In the genomic region with DNA sequence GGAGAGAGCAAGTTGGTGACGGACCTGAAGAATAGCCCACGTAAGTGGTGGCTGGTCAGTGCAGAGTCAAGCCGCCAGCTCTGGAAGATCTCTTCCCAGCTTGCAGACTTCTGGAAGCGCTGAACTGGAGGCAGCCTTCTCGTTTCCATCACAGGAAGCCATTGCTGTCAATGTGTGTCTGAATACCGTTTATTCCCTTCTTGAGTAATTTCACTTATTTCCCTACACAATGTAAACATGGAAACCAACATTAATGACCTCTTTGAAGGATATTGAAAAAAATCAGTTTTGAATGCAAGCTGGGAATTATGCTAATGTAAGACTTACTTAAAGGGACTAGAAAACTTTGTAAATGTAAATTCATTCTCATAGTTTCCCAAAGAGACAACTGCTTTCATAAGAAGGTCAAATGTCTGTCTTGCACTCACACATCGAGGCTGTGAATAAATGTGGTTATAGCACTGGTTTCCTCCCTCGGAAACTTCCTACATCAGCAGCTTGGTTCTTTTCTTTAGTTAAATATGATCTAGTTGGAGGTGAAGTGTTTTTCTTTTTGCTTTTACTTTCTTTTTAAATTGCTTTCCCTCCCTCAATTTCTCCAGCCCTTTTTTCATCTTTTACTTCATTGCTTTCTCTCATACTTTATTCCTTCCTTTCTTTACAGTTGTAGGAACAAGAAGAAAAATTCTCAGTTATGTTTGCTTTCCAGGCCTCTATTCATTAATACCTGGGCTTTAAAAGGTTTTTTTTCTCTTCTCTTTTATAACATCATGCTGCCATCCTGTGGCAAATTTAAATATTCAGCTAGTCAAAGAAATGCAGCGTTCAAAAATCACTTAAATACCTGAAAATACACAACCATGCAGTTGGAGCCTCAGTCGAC, we compare ENCODE assay signal across 7 cellular contexts.
DNase-seq lines count a peak whose midpoint lies in the region; ATAC-seq and TF ChIP-seq lines count a peak whose summit lies in the region.

No MANE protein-coding gene starts in this region.

- no peaks in the 10 kb centered on the region for H3K36me3 ChIP-seq in upper lobe of left lung

- H3K27me3 Mint-ChIP-seq in Calu3 (ENCODE audit: unreplicated experiment), result no peaks in the 10 kb centered on the region

- H3K9me3 Mint-ChIP-seq in Calu3 (ENCODE audit: low read depth, unreplicated experiment), result no peaks in the 10 kb centered on the region

- H3K27me3 ChIP-seq in upper lobe of left lung, result no peaks in the 10 kb centered on the region

- peak; percentile 38 for TF ChIP-seq CTCF in fibroblast of the aortic adventitia (IDR thresholded peaks at IDR 0.05; ENCODE audit: insufficient read depth, low read length)
- TF ChIP-seq CTCF in upper lobe of left lung (IDR thresholded peaks at IDR 0.05), result peak in 4 of 6 experiments; percentile 16 to 45 (median 35)
- TF ChIP-seq CTCF in Calu3 (IDR thresholded peaks at IDR 0.05; ENCODE audit: unreplicated experiment), result no peak

- intact Hi-C loops in Calu3 (cut with micrococcal nuclease; ENCODE audit: unreplicated experiment), result loop anchor here (10.0 kb wide), 1 partner anchor 270 kb away; no protein-coding TSS in a partner anchor

- CTCF ChIA-PET in Calu3 (lab: Charles Lee), result interaction anchor here (0.9 kb wide), 1 partner anchor 30 kb away, joined by 3 read pairs; no protein-coding TSS in a partner anchor

- H3K36me3 Mint-ChIP-seq in Calu3 (ENCODE audit: insufficient read depth, unreplicated experiment), result no peaks in the 10 kb centered on the region

- no peak for TF ChIP-seq POLR2A in upper lobe of left lung (IDR thresholded peaks at IDR 0.05)

- H3K27ac ChIP-seq in upper lobe of left lung, result peak overlapping the region in 2 of 4 donors; percentile 23 to 59

- peak; percentile 45 for ATAC-seq in GM21381 (IDR thresholded peaks at IDR 0.05; ENCODE audit: unreplicated experiment)
- no peak for ATAC-seq in upper lobe of left lung (ENCODE audit: low FRiP score in 2 of 2)

- DNase-seq in EL (peak; percentile 14), RPMI8226 (peak; percentile 33), fibroblast of the aortic adventitia (ENCODE audit: low read depth) (peak; percentile 73), upper lobe of left lung (no peak), Calu3 (no peak), 8988T (no peak)

- 42 to 43% methylated on average over 10 of the region's 10 CpGs for WGBS in upper lobe of left lung, 2 donors

- no peak for TF ChIP-seq EP300 in upper lobe of left lung (IDR thresholded peaks at IDR 0.05)

- peaks cover 0 to 7% (median 4%) of the 10 kb centered on the region in 4 donors for H3K4me1 ChIP-seq in upper lobe of left lung

- no peak overlapping the region for H3K4me3 ChIP-seq in fibroblast of the aortic adventitia (ENCODE audit: low read depth, low read length)
- no peak overlapping the region for H3K4me3 ChIP-seq in upper lobe of left lung

- peaks cover 8% of the 10 kb centered on the region for H3K4me1 Mint-ChIP-seq in Calu3 (ENCODE audit: low read depth, unreplicated experiment)

- H3K4me3 Mint-ChIP-seq in Calu3 (ENCODE audit: low read depth, unreplicated experiment), result no peak overlapping the region

- no peak overlapping the region for H3K27ac Mint-ChIP-seq in Calu3 (ENCODE audit: unreplicated experiment)

- BruUV-seq in Calu3 (replicated peaks; lab: Mats Ljungman, UMichigan), result no TSS peak

- no peaks in the 10 kb centered on the region for H3K9me3 ChIP-seq in upper lobe of left lung

Comparison
In these comparisons a context has a peak if more than half of its experiments do, and no peak if none do; other contexts are left out.
1. DNase-seq: peak in EL (single experiment), RPMI8226 (single experiment) and fibroblast of the aortic adventitia (single experiment); none in upper lobe of left lung (0 of 2), Calu3 (single experiment) and 8988T (single experiment).